8 cellular contexts compared by ENCODE assay signal in genomic region chr2:239275037-239275685, GRCh38.
DNase-seq lines count a peak whose midpoint lies in the region; ATAC-seq and TF ChIP-seq lines count a peak whose summit lies in the region.

No MANE protein-coding gene starts in this region.

- peak; percentile 85 for ATAC-seq in SK-N-SH treated with all-trans-retinoic acid at 6 μM for 48 hours
- peak; percentile 93 for ATAC-seq in activated naive CD8-positive, alpha-beta T cell treated with anti-CD3 and anti-CD28 coated beads, Interleukin-2, amount 10 ng/mL, durations not matched to agents 7 days and 5 days (ENCODE audit: low read depth)
- ATAC-seq in heart left ventricle: peak; percentile 49 to 87 (median 80)
- peak; percentile 68 to 75 for ATAC-seq in gastrocnemius medialis

- TF ChIP-seq CTCF in BJ (IDR thresholded peaks at IDR 0.05; ENCODE audit: insufficient read depth, low read depth, low read length) (peak; percentile 25; the same call in 1 of the 2 replicates), HFFc6 (IDR thresholded peaks at IDR 0.05) (peak; percentile 51; the same call in 1 of the 2 replicates), heart left ventricle (IDR thresholded peaks at IDR 0.05) (no peak), gastrocnemius medialis (IDR thresholded peaks at IDR 0.05 in 4 of 5, conservative IDR thresholded peaks at IDR 0.05 in 1 of 5) (peak in 3 of 5 experiments; percentile 8 to 58 (median 25))

- no peaks in the 10 kb centered on the region for H3K9me3 Mint-ChIP-seq in HFFc6
- no peaks in the 10 kb centered on the region for H3K9me3 Mint-ChIP-seq in activated naive CD8-positive, alpha-beta T cell treated with anti-CD3 and anti-CD28 coated beads, Interleukin-2, amount 10 ng/mL, durations not matched to agents 7 days and 5 days

- POLR2A ChIA-PET in BJ (lab: Charles Lee): interaction anchor here (0.6 kb wide), 2 partner anchors 53 to 124 kb away, joined by 3 read pairs; no protein-coding TSS in a partner anchor
- POLR2A ChIA-PET in activated naive CD8-positive, alpha-beta T cell treated with anti-CD3 and anti-CD28 coated beads, Interleukin-2, amount 10 ng/mL, durations not matched to agents 7 days and 5 days (lab: Charles Lee): interaction anchor here (0.9 to 2.5 kb wide), 9 partner anchors 11 to 126 kb away, joined by 3 to 17 read pairs (median 5); partner anchors contain the start of gene HDAC4

- 53 to 62% (median 54%) methylated on average over 31 to 35 of the region's 35 CpGs for WGBS in heart left ventricle, 4 donors

- H3K27me3 Mint-ChIP-seq in HFFc6 (ENCODE audit: insufficient read depth): peaks cover 6% of the 10 kb centered on the region
- no peaks in the 10 kb centered on the region for H3K27me3 Mint-ChIP-seq in activated naive CD8-positive, alpha-beta T cell treated with anti-CD3 and anti-CD28 coated beads, Interleukin-2, amount 10 ng/mL, durations not matched to agents 7 days and 5 days

- in situ Hi-C loops in gastrocnemius medialis (cut with MboI; ENCODE audit: low sequenced_read_pairs in 4 of 4): no loop called here

- peak; percentile 82 for DNase-seq in BJ (ENCODE audit: low read depth)
- peak; percentile 98 for DNase-seq in HFFc6
- peak; percentile 67 for DNase-seq in activated naive CD8-positive, alpha-beta T cell treated with anti-CD3 and anti-CD28 coated beads, Interleukin-2, amount 10 ng/mL, durations not matched to agents 7 days and 5 days
- DNase-seq in heart left ventricle: peak; percentile 64 to 90 (median 82)
- peak; percentile 92 to 96 for DNase-seq in gastrocnemius medialis
- DNase-seq in NCI-H2107 treated with DMSO at 0.1 percent for 48 hours (lab: John Stamatoyannopoulos, UW; ENCODE audit: unreplicated experiment): no peak
- DNase-seq in UCSD-AML1 (lab: John Stamatoyannopoulos, UW; ENCODE audit: unreplicated experiment): no peak

- TF ChIP-seq POLR2A in heart left ventricle (IDR thresholded peaks at IDR 0.05) (peak in 1 of 2 donors; percentile 27), gastrocnemius medialis (IDR thresholded peaks at IDR 0.05) (peak; percentile 58 to 76)

- peak overlapping the region; percentile 84 for H3K4me3 Mint-ChIP-seq in HFFc6
- peak overlapping the region; percentile 77 for H3K4me3 Mint-ChIP-seq in activated naive CD8-positive, alpha-beta T cell treated with anti-CD3 and anti-CD28 coated beads, Interleukin-2, amount 10 ng/mL, durations not matched to agents 7 days and 5 days

- H3K36me3 Mint-ChIP-seq in HFFc6 (ENCODE audit: low read depth): no peaks in the 10 kb centered on the region
- H3K36me3 Mint-ChIP-seq in activated naive CD8-positive, alpha-beta T cell treated with anti-CD3 and anti-CD28 coated beads, Interleukin-2, amount 10 ng/mL, durations not matched to agents 7 days and 5 days: peaks cover 17% of the 10 kb centered on the region

- H3K4me1 ChIP-seq in heart left ventricle (peaks cover 3 to 67% (median 50%) of the 10 kb centered on the region in 12 donors), gastrocnemius medialis (peaks cover 97 to 98% of the 10 kb centered on the region in 2 donors)

- H3K9me3 ChIP-seq in heart left ventricle (no peaks in the 10 kb centered on the region), gastrocnemius medialis (no peaks in the 10 kb centered on the region)

- H3K4me3 ChIP-seq in BJ (ENCODE audit: low read depth, low read length) (peak overlapping the region; percentile 7; the same call in 1 of the 2 replicates), heart left ventricle (peak overlapping the region in 9 of 12 donors; percentile 1 to 46 (median 8)), gastrocnemius medialis (peak overlapping the region; percentile 22 to 46 (median 40))

- peak overlapping the region; percentile 99 for H3K27ac Mint-ChIP-seq in HFFc6
- peak overlapping the region; percentile 92 for H3K27ac Mint-ChIP-seq in activated naive CD8-positive, alpha-beta T cell treated with anti-CD3 and anti-CD28 coated beads, Interleukin-2, amount 10 ng/mL, durations not matched to agents 7 days and 5 days

- H3K27me3 ChIP-seq in BJ (ENCODE audit: control insufficient read depth, insufficient read depth, low read length) (no peaks in the 10 kb centered on the region), heart left ventricle (no peaks in the 10 kb centered on the region), gastrocnemius medialis (no peaks in the 10 kb centered on the region)

- CTCF ChIA-PET in BJ (lab: Yijun Ruan, JAX): interaction anchor here (0.6 to 1.0 kb wide), 3 partner anchors 11 to 19 kb away, joined by 3 to 5 read pairs (median 3); no protein-coding TSS in a partner anchor

- H3K27ac ChIP-seq in heart left ventricle (peak overlapping the region in 11 of 12 donors; percentile 3 to 91 (median 74)), gastrocnemius medialis (peak overlapping the region; percentile 94 to 99 (median 98))

- intact Hi-C loops in heart left ventricle (cut with DNase I) (no loop called here), gastrocnemius medialis (cut with DNase I; ENCODE audit: low total_unique reads) (loop anchor here (1.0 to 2.0 kb wide), 3 partner anchors 29 to 126 kb away; partner anchors contain the start of gene HDAC4)

- no peaks in the 10 kb centered on the region for H3K36me3 ChIP-seq in BJ (ENCODE audit: control insufficient read depth, insufficient read depth, low read length)
- no peaks in the 10 kb centered on the region for H3K36me3 ChIP-seq in heart left ventricle
- no peaks in the 10 kb centered on the region for H3K36me3 ChIP-seq in gastrocnemius medialis

- peaks cover 51% of the 10 kb centered on the region for H3K4me1 Mint-ChIP-seq in HFFc6 (ENCODE audit: low read depth)
- peaks cover 41% of the 10 kb centered on the region for H3K4me1 Mint-ChIP-seq in activated naive CD8-positive, alpha-beta T cell treated with anti-CD3 and anti-CD28 coated beads, Interleukin-2, amount 10 ng/mL, durations not matched to agents 7 days and 5 days

TF ChIP-seq in SK-N-SH treated with all-trans-retinoic acid at 6 μM for 48 hours, 23 proteins besides CTCF, POLR2A, EP300 and RAD21:
- TF ChIP-seq ZNF8 (CRISPR knock-in tag; IDR thresholded peaks at IDR 0.05) (peak; percentile 40; the same call in 1 of the 2 replicates), ZNF70 (CRISPR knock-in tag; IDR thresholded peaks at IDR 0.05) (no peak), ZFP3 (CRISPR knock-in tag; IDR thresholded peaks at IDR 0.05) (peak; percentile 71), ZFP30 (CRISPR knock-in tag; IDR thresholded peaks at IDR 0.05) (no peak), ZNF565 (CRISPR knock-in tag; conservative IDR thresholded peaks at IDR 0.05; ENCODE audit: low read depth) (no peak), ZC3H10 (CRISPR knock-in tag; IDR thresholded peaks at IDR 0.05) (0 out of 2 replicates have a peak, but pooled peaks have one; percentile 11), TCF4 (CRISPR knock-in tag; IDR thresholded peaks at IDR 0.05; ENCODE audit: borderline replicate concordance) (peak; percentile 76)
- TF ChIP-seq, protein P1, sequence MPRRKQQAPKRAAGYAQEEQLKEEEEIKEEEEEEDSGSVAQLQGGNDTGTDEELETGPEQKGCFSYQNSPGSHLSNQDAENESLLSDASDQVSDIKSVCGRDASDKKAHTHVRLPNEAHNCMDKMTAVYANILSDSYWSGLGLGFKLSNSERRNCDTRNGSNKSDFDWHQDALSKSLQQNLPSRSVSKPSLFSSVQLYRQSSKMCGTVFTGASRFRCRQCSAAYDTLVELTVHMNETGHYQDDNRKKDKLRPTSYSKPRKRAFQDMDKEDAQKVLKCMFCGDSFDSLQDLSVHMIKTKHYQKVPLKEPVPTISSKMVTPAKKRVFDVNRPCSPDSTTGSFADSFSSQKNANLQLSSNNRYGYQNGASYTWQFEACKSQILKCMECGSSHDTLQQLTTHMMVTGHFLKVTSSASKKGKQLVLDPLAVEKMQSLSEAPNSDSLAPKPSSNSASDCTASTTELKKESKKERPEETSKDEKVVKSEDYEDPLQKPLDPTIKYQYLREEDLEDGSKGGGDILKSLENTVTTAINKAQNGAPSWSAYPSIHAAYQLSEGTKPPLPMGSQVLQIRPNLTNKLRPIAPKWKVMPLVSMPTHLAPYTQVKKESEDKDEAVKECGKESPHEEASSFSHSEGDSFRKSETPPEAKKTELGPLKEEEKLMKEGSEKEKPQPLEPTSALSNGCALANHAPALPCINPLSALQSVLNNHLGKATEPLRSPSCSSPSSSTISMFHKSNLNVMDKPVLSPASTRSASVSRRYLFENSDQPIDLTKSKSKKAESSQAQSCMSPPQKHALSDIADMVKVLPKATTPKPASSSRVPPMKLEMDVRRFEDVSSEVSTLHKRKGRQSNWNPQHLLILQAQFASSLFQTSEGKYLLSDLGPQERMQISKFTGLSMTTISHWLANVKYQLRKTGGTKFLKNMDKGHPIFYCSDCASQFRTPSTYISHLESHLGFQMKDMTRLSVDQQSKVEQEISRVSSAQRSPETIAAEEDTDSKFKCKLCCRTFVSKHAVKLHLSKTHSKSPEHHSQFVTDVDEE (CRISPR knock-in tag; IDR thresholded peaks at IDR 0.05): peak; percentile 85
- TF ChIP-seq, protein P2, sequence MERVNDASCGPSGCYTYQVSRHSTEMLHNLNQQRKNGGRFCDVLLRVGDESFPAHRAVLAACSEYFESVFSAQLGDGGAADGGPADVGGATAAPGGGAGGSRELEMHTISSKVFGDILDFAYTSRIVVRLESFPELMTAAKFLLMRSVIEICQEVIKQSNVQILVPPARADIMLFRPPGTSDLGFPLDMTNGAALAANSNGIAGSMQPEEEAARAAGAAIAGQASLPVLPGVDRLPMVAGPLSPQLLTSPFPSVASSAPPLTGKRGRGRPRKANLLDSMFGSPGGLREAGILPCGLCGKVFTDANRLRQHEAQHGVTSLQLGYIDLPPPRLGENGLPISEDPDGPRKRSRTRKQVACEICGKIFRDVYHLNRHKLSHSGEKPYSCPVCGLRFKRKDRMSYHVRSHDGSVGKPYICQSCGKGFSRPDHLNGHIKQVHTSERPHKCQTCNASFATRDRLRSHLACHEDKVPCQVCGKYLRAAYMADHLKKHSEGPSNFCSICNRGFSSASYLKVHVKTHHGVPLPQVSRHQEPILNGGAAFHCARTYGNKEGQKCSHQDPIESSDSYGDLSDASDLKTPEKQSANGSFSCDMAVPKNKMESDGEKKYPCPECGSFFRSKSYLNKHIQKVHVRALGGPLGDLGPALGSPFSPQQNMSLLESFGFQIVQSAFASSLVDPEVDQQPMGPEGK (CRISPR knock-in tag; IDR thresholded peaks at IDR 0.05; ENCODE audit: borderline replicate concordance): 0 out of 2 replicates have a peak, but pooled peaks have one; percentile 12

Comparison
In these comparisons a context has a peak if more than half of its experiments do, and no peak if none do; other contexts are left out.
1. DNase-seq: peak in BJ (single experiment), HFFc6 (single experiment), activated naive CD8-positive, alpha-beta T cell treated with anti-CD3 and anti-CD28 coated beads, Interleukin-2, amount 10 ng/mL, durations not matched to agents 7 days and 5 days (single experiment), heart left ventricle (5 of 5) and gastrocnemius medialis (2 of 2); none in NCI-H2107 treated with DMSO at 0.1 percent for 48 hours (single experiment) and UCSD-AML1 (single experiment).
2. CTCF ChIP-seq: peak in BJ (single experiment), HFFc6 (single experiment) and gastrocnemius medialis (3 of 5); none in heart left ventricle (0 of 12).
3. Peak in every context shown above with its lines, with median percentiles within 50 percentile points of each other: H3K4me3 ChIP-seq and ATAC-seq.